Comparison of ENCODE assay signal across 8 cellular contexts in genomic region chr14:71554959-71555612, GRCh38.
DNase-seq lines count a peak whose midpoint lies in the region; ATAC-seq and TF ChIP-seq lines count a peak whose summit lies in the region.

No MANE protein-coding gene starts in this region.

- H3K4me1 Mint-ChIP-seq in T-cell (peaks cover 69 to 75% (median 69%) of the 10 kb centered on the region in 3 donors), progenitor cell of endocrine pancreas (ENCODE audit: low read depth) (peaks cover 20% of the 10 kb centered on the region)

- H3K9me3 ChIP-seq in gastroesophageal sphincter, result no peaks in the 10 kb centered on the region

- no peak overlapping the region for H3K27ac ChIP-seq in gastroesophageal sphincter

- CTCF ChIA-PET in T-cell (lab: Charles Lee), result interaction anchor here in 1 of 2 donors (0.6 to 1.3 kb wide), 4 partner anchors 15 to 1873 kb away, joined by 3 to 4 read pairs (median 3); no protein-coding TSS in a partner anchor

- H3K9me3 Mint-ChIP-seq in T-cell (no peaks in the 10 kb centered on the region), progenitor cell of endocrine pancreas (ENCODE audit: low read depth) (no peaks in the 10 kb centered on the region)

- H3K36me3 Mint-ChIP-seq in T-cell (peaks cover 8% of the 10 kb centered on the region), progenitor cell of endocrine pancreas (ENCODE audit: insufficient read depth) (peaks cover 8% of the 10 kb centered on the region)

- no peaks in the 10 kb centered on the region for H3K4me1 ChIP-seq in gastroesophageal sphincter

- no peaks in the 10 kb centered on the region for H3K36me3 ChIP-seq in gastroesophageal sphincter

- WGBS in gastroesophageal sphincter (ENCODE audit: low coverage in 1 of 2), 2 donors, result 95 to 96% methylated on average over 2 of the region's 2 CpGs

- peak; percentile 36 for ATAC-seq in GM19324 (IDR thresholded peaks at IDR 0.05; ENCODE audit: low FRiP score, unreplicated experiment)
- ATAC-seq in HG02840 (IDR thresholded peaks at IDR 0.05; ENCODE audit: low FRiP score, unreplicated experiment), result peak; percentile 24
- peak; percentile 2 to 42 (median 30) for ATAC-seq in T-cell (replicated peaks in 1 of 4)
- ATAC-seq in gastroesophageal sphincter, result no peak

- H3K27me3 ChIP-seq in gastroesophageal sphincter, result no peaks in the 10 kb centered on the region

- no peak overlapping the region for H3K4me3 ChIP-seq in gastroesophageal sphincter

- DNase-seq in T-cell (no peak), progenitor cell of endocrine pancreas (ENCODE audit: low spot score, unreplicated experiment) (no peak), NCI-H510A (lab: John Stamatoyannopoulos, UW) (no peak), amniotic stem cell (lab: John Stamatoyannopoulos, UW) (no peak), ACHN (no peak)

- H3K4me3 Mint-ChIP-seq in T-cell (peak overlapping the region; percentile 65 to 85 (median 77)), progenitor cell of endocrine pancreas (ENCODE audit: low read depth) (no peak overlapping the region)

- TF ChIP-seq EP300 in gastroesophageal sphincter (IDR thresholded peaks at IDR 0.05), result no peak

- in situ Hi-C loops in ACHN (cut with HindIII; ENCODE audit: low pct_ligation_motif_present, low pct_unique_long_range_greater_than_20kb, low sequenced_read_pairs), result no loop called here

- H3K27ac Mint-ChIP-seq in T-cell, result peak overlapping the region; percentile 96 to 97
- peak overlapping the region; percentile 25 for H3K27ac Mint-ChIP-seq in progenitor cell of endocrine pancreas

- POLR2A ChIA-PET in T-cell (lab: Charles Lee), result interaction anchor here (0.5 to 1.3 kb wide), 5 partner anchors 31 to 1503 kb away, joined by 3 to 8 read pairs (median 4); partner anchors contain the start of gene RBM25 (in 1 of the 2)

- TF ChIP-seq CTCF in progenitor cell of endocrine pancreas (IDR thresholded peaks at IDR 0.05; ENCODE audit: unreplicated experiment) (no peak), gastroesophageal sphincter (IDR thresholded peaks at IDR 0.05) (no peak)

- H3K27me3 Mint-ChIP-seq in T-cell (no peaks in the 10 kb centered on the region), progenitor cell of endocrine pancreas (no peaks in the 10 kb centered on the region)

- no peak for TF ChIP-seq POLR2A in gastroesophageal sphincter (IDR thresholded peaks at IDR 0.05)
